In the genomic region with DNA sequence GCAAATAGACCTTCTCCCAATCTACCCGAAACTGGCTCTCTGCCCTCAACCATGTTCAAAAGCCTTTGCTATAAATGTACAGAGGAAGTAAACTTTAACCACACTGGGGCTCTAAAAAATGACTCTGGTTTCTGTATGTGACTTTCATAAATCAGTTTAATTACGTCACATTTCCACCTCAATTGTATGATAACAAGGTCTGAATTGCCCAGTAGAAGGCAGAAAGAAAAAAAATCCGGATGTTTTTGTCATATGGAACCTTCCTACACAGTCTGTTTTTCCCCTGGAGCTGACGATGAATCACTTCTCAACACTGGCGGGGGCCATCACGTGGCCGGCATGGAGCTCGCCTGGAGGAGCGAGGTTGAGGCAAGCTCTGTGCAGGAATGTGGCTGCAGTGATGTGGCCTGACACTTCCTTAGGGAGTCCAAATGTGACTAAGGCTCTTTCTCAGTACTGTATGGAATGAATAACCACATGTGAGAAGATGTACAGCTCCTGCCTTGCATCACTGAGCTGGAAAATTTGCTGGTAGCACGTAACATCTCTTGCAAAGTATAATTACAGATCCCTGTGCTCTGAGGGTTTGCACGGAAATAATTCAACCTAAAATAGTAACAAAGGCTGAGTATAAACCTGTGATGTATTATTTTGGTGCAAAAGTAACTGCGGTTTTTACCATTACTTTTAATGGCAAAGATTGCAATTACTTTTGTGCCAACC, we compare ENCODE assay signal across 1 cellular context.
TF ChIP-seq lines count a peak whose summit lies in the region.

No MANE protein-coding gene starts in this region.

TF ChIP-seq in SK-N-SH treated with all-trans-retinoic acid at 6 μM for 48 hours, 23 proteins besides CTCF, POLR2A, EP300 and RAD21 (continued from another document):
- TF ChIP-seq, protein P1, sequence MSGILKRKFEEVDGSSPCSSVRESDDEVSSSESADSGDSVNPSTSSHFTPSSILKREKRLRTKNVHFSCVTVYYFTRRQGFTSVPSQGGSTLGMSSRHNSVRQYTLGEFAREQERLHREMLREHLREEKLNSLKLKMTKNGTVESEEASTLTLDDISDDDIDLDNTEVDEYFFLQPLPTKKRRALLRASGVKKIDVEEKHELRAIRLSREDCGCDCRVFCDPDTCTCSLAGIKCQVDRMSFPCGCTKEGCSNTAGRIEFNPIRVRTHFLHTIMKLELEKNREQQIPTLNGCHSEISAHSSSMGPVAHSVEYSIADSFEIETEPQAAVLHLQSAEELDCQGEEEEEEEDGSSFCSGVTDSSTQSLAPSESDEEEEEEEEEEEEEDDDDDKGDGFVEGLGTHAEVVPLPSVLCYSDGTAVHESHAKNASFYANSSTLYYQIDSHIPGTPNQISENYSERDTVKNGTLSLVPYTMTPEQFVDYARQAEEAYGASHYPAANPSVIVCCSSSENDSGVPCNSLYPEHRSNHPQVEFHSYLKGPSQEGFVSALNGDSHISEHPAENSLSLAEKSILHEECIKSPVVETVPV (CRISPR knock-in tag; IDR thresholded peaks at IDR 0.05) = no peak
- no peak for TF ChIP-seq ZNF70 (CRISPR knock-in tag; IDR thresholded peaks at IDR 0.05)
- no peak for TF ChIP-seq BACH2 (CRISPR knock-in tag; IDR thresholded peaks at IDR 0.05; ENCODE audit: borderline replicate concordance)
